1 cellular context compared by ENCODE assay signal in the genomic region with DNA sequence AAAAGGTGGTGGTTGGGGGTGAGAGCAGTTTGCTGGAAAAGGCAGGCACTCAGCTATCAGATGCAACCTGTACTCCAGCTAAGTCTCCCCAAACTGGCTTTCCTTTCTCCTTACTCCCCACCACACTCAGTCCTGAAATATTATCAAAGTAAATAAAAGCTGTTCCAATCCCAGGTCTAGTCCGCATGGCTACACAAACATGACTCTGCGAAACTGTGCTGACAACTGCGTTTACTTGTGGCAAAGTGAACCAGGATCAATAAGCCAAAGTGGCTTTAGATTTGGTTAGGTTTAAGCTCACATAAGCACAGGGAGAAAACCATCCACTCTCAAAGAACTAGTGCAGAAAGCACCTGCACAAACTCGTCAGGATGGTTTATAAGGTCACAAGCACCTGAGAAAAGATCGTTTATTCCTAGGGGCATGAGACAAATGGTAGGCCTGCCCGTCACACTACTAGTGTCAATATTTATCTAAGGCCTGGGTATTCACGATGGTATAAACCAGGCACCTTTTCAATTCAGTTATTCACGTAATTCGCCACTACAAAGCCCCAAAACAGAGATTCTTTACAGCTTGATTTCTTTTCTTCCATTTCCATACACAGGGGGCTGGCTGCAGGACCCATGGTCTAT.
TF ChIP-seq lines count a peak whose summit lies in the region.

No MANE protein-coding gene starts in this region.

TF ChIP-seq in HepG2, 621 proteins besides CTCF, POLR2A, EP300 and RAD21 (continued from another document and continues in another):
- TF ChIP-seq, protein P1, sequence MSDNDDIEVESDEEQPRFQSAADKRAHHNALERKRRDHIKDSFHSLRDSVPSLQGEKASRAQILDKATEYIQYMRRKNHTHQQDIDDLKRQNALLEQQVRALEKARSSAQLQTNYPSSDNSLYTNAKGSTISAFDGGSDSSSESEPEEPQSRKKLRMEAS (IDR thresholded peaks at IDR 0.05), result peak; percentile 48
- TF ChIP-seq, protein P2, sequence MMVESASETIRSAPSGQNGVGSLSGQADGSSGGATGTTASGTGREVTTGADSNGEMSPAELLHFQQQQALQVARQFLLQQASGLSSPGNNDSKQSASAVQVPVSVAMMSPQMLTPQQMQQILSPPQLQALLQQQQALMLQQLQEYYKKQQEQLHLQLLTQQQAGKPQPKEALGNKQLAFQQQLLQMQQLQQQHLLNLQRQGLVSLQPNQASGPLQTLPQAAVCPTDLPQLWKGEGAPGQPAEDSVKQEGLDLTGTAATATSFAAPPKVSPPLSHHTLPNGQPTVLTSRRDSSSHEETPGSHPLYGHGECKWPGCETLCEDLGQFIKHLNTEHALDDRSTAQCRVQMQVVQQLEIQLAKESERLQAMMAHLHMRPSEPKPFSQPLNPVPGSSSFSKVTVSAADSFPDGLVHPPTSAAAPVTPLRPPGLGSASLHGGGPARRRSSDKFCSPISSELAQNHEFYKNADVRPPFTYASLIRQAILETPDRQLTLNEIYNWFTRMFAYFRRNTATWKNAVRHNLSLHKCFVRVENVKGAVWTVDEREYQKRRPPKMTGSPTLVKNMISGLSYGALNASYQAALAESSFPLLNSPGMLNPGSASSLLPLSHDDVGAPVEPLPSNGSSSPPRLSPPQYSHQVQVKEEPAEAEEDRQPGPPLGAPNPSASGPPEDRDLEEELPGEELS (CRISPR knock-in tag; IDR thresholded peaks at IDR 0.05), result peak; percentile 73
- TF ChIP-seq NFE2L2 (IDR thresholded peaks at IDR 0.05; ENCODE audit: low read length) (peak; percentile 82), NPAS2 (CRISPR knock-in tag; IDR thresholded peaks at IDR 0.05; ENCODE audit: borderline replicate concordance) (no peak), NFE2 (CRISPR knock-in tag; IDR thresholded peaks at IDR 0.05) (peak; percentile 41; the same call in 1 of the 2 replicates), ZNF672 (CRISPR knock-in tag; IDR thresholded peaks at IDR 0.05) (no peak), TBL1XR1 (IDR thresholded peaks at IDR 0.05; ENCODE audit: borderline replicate concordance, low read length, partially characterized antibody) (no peak), SIX1 (CRISPR knock-in tag; IDR thresholded peaks at IDR 0.05; ENCODE audit: borderline replicate concordance) (no peak), NR3C1 (CRISPR knock-in tag; IDR thresholded peaks at IDR 0.05) (no peak), REPIN1 (CRISPR knock-in tag; IDR thresholded peaks at IDR 0.05; ENCODE audit: borderline replicate concordance, low read depth) (peak; percentile 71; the same call in 1 of the 2 replicates), MIXL1 (CRISPR knock-in tag; IDR thresholded peaks at IDR 0.05) (no peak), HOXA9 (CRISPR knock-in tag; IDR thresholded peaks at IDR 0.05; ENCODE audit: borderline replicate concordance) (no peak), JUND (CRISPR knock-in tag; IDR thresholded peaks at IDR 0.05) (no peak), SOX6 (IDR thresholded peaks at IDR 0.05) (no peak), SOX6 (CRISPR knock-in tag; IDR thresholded peaks at IDR 0.05) (peak; percentile 61), POLR2G (IDR thresholded peaks at IDR 0.05; ENCODE audit: low read depth, low read length) (no peak), NFIC (IDR thresholded peaks at IDR 0.05; ENCODE audit: low read length) (peak; percentile 65; the same call in 1 of the 2 replicates), ZNF629 (CRISPR knock-in tag; conservative IDR thresholded peaks at IDR 0.05) (no peak), ZFP37 (CRISPR knock-in tag; IDR thresholded peaks at IDR 0.05; ENCODE audit: borderline replicate concordance) (no peak), BRCA1 (CRISPR knock-in tag; IDR thresholded peaks at IDR 0.05) (no peak), ZIK1 (CRISPR knock-in tag; IDR thresholded peaks at IDR 0.05; ENCODE audit: borderline replicate concordance, low read depth) (no peak), ZBTB3 (CRISPR knock-in tag; IDR thresholded peaks at IDR 0.05; ENCODE audit: borderline replicate concordance, low read depth) (no peak), ZNF644 (CRISPR knock-in tag; IDR thresholded peaks at IDR 0.05; ENCODE audit: low read depth) (peak; percentile 67), ARHGAP35 (CRISPR knock-in tag; IDR thresholded peaks at IDR 0.05; ENCODE audit: borderline replicate concordance) (no peak), MAFG (CRISPR knock-in tag; IDR thresholded peaks at IDR 0.05) (peak; percentile 80), LCORL (IDR thresholded peaks at IDR 0.05) (no peak), LCORL (CRISPR knock-in tag; IDR thresholded peaks at IDR 0.05) (peak; percentile 85), RORA (CRISPR knock-in tag; IDR thresholded peaks at IDR 0.05) (no peak), SP1 (IDR thresholded peaks at IDR 0.05) (no peak), SP1 (CRISPR knock-in tag; IDR thresholded peaks at IDR 0.05) (no peak), HDAC2 (CRISPR knock-in tag; IDR thresholded peaks at IDR 0.05) (peak; percentile 75), GATAD2A (CRISPR knock-in tag; IDR thresholded peaks at IDR 0.05) (peak; percentile 91), ZNF75D (CRISPR knock-in tag; IDR thresholded peaks at IDR 0.05; ENCODE audit: borderline replicate concordance) (no peak), DMAP1 (CRISPR knock-in tag; IDR thresholded peaks at IDR 0.05) (peak; percentile 44; the same call in 1 of the 2 replicates), KAT8 (CRISPR knock-in tag; IDR thresholded peaks at IDR 0.05) (peak; percentile 57; the same call in 1 of the 2 replicates), CENPX (CRISPR knock-in tag; IDR thresholded peaks at IDR 0.05) (no peak), RFXANK (CRISPR knock-in tag; IDR thresholded peaks at IDR 0.05) (no peak), ATF7 (IDR thresholded peaks at IDR 0.05) (no peak), ATF7 (CRISPR knock-in tag; IDR thresholded peaks at IDR 0.05) (no peak), CEBPG (CRISPR knock-in tag; IDR thresholded peaks at IDR 0.05) (0 out of 2 replicates have a peak, but pooled peaks have one; percentile 18), PHF8 (CRISPR knock-in tag; IDR thresholded peaks at IDR 0.05) (peak; percentile 15; the same call in 1 of the 2 replicates), KAT2B (IDR thresholded peaks at IDR 0.05; ENCODE audit: borderline replicate concordance, low read depth, low read length) (no peak; the same call in 1 of the 2 replicates), ZNF430 (CRISPR knock-in tag; IDR thresholded peaks at IDR 0.05) (peak; percentile 31; the same call in 1 of the 2 replicates), PRPF4 (IDR thresholded peaks at IDR 0.05; ENCODE audit: low read depth, low read length, poor library complexity, severe bottlenecking) (no peak), SRY (CRISPR knock-in tag; IDR thresholded peaks at IDR 0.05) (no peak), ZKSCAN1 (IDR thresholded peaks at IDR 0.05; ENCODE audit: low read length) (no peak), HIVEP1 (CRISPR knock-in tag; IDR thresholded peaks at IDR 0.05) (no peak)
- TF ChIP-seq, protein P3, sequence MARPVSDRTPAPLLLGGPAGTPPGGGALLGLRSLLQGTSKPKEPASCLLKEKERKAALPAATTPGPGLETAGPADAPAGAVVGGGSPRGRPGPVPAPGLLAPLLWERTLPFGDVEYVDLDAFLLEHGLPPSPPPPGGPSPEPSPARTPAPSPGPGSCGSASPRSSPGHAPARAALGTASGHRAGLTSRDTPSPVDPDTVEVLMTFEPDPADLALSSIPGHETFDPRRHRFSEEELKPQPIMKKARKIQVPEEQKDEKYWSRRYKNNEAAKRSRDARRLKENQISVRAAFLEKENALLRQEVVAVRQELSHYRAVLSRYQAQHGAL (CRISPR knock-in tag; IDR thresholded peaks at IDR 0.05; ENCODE audit: not compliant biosample characterization), result no peak
- TF ChIP-seq, protein P4, sequence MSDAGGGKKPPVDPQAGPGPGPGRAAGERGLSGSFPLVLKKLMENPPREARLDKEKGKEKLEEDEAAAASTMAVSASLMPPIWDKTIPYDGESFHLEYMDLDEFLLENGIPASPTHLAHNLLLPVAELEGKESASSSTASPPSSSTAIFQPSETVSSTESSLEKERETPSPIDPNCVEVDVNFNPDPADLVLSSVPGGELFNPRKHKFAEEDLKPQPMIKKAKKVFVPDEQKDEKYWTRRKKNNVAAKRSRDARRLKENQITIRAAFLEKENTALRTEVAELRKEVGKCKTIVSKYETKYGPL (CRISPR knock-in tag; IDR thresholded peaks at IDR 0.05), result no peak
- TF ChIP-seq, protein P5, sequence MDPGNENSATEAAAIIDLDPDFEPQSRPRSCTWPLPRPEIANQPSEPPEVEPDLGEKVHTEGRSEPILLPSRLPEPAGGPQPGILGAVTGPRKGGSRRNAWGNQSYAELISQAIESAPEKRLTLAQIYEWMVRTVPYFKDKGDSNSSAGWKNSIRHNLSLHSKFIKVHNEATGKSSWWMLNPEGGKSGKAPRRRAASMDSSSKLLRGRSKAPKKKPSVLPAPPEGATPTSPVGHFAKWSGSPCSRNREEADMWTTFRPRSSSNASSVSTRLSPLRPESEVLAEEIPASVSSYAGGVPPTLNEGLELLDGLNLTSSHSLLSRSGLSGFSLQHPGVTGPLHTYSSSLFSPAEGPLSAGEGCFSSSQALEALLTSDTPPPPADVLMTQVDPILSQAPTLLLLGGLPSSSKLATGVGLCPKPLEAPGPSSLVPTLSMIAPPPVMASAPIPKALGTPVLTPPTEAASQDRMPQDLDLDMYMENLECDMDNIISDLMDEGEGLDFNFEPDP (CRISPR knock-in tag; conservative IDR thresholded peaks at IDR 0.05), result 0 out of 2 replicates have a peak, but pooled peaks have one; percentile 39
- TF ChIP-seq, protein P6, sequence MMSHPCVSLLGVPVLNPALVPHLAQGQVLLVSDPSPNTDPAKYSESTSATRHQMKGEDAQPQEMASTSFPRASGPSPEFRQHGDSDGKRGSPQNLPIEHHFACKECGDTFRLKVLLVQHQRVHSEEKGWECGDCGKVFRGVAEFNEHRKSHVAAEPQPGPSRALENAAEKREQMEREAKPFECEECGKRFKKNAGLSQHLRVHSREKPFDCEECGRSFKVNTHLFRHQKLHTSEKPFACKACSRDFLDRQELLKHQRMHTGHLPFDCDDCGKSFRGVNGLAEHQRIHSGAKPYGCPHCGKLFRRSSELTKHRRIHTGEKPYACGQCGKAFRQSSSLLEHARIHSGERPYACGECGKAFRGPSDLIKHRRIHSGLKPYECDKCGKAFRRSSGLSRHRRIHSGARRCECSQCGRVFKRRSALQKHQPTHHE (CRISPR knock-in tag; IDR thresholded peaks at IDR 0.05; ENCODE audit: borderline replicate concordance), result no peak
- TF ChIP-seq, protein P7, sequence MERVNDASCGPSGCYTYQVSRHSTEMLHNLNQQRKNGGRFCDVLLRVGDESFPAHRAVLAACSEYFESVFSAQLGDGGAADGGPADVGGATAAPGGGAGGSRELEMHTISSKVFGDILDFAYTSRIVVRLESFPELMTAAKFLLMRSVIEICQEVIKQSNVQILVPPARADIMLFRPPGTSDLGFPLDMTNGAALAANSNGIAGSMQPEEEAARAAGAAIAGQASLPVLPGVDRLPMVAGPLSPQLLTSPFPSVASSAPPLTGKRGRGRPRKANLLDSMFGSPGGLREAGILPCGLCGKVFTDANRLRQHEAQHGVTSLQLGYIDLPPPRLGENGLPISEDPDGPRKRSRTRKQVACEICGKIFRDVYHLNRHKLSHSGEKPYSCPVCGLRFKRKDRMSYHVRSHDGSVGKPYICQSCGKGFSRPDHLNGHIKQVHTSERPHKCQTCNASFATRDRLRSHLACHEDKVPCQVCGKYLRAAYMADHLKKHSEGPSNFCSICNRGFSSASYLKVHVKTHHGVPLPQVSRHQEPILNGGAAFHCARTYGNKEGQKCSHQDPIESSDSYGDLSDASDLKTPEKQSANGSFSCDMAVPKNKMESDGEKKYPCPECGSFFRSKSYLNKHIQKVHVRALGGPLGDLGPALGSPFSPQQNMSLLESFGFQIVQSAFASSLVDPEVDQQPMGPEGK (CRISPR knock-in tag; IDR thresholded peaks at IDR 0.05), result no peak
- TF ChIP-seq, protein P8, sequence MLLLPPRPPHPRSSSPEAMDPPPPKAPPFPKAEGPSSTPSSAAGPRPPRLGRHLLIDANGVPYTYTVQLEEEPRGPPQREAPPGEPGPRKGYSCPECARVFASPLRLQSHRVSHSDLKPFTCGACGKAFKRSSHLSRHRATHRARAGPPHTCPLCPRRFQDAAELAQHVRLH (CRISPR knock-in tag; IDR thresholded peaks at IDR 0.05; ENCODE audit: borderline replicate concordance, low read depth), result peak; percentile 34; the same call in 1 of the 2 replicates
- TF ChIP-seq, protein P9, sequence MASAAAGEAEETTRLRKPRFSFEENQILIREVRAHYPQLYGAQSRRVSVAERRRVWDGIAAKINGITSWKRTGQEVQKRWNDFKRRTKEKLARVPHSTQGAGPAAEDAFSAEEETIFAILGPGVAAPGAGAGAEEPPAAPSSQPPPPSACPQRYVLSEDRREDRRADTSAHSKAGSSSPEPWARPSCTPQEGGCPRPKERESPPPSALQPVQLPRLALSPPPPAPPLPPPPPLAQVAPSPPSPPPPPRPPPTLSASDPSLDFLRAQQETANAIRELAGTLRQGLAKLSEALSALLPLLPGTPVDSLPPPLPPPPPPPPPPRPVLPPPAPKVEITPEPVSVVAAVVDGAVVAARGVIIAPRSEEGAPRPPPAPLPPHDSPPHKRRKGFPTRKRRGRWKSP (CRISPR knock-in tag; IDR thresholded peaks at IDR 0.05), result no peak
- TF ChIP-seq, protein P10, sequence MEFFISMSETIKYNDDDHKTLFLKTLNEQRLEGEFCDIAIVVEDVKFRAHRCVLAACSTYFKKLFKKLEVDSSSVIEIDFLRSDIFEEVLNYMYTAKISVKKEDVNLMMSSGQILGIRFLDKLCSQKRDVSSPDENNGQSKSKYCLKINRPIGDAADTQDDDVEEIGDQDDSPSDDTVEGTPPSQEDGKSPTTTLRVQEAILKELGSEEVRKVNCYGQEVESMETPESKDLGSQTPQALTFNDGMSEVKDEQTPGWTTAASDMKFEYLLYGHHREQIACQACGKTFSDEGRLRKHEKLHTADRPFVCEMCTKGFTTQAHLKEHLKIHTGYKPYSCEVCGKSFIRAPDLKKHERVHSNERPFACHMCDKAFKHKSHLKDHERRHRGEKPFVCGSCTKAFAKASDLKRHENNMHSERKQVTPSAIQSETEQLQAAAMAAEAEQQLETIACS (CRISPR knock-in tag; IDR thresholded peaks at IDR 0.05), result no peak
- TF ChIP-seq, protein P11, sequence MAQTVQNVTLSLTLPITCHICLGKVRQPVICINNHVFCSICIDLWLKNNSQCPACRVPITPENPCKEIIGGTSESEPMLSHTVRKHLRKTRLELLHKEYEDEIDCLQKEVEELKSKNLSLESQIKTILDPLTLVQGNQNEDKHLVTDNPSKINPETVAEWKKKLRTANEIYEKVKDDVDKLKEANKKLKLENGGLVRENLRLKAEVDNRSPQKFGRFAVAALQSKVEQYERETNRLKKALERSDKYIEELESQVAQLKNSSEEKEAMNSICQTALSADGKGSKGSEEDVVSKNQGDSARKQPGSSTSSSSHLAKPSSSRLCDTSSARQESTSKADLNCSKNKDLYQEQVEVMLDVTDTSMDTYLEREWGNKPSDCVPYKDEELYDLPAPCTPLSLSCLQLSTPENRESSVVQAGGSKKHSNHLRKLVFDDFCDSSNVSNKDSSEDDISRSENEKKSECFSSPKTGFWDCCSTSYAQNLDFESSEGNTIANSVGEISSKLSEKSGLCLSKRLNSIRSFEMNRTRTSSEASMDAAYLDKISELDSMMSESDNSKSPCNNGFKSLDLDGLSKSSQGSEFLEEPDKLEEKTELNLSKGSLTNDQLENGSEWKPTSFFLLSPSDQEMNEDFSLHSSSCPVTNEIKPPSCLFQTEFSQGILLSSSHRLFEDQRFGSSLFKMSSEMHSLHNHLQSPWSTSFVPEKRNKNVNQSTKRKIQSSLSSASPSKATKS (CRISPR knock-in tag; IDR thresholded peaks at IDR 0.05), result no peak
